8 cellular contexts compared by ENCODE assay signal in the genomic region with DNA sequence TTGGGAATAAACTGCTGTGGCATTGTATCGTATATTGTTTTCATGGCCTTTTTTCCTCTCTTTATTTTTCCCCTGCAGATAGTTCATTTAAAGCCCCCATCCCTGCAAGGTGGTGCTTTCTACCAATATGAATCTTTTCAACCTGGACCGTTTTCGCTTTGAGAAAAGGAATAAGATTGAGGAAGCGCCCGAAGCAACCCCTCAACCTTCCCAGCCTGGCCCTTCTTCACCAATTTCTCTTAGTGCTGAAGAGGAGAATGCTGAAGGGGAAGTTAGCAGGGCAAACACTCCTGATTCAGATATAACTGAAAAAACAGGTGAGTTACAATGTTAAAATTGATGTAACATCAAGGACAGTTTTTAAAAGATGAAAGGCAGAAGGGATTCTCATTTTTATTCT. TPM values are rescaled to one million over a fixed set of nuclear protein-coding genes. Genes with fewer than 3 reads are reported as not detected.
A peak's percentile ranks its signal among the peaks of the same experiment; 100 is the strongest.
DNase-seq lines count a peak whose midpoint lies in the region; ATAC-seq and TF ChIP-seq lines count a peak whose summit lies in the region.

No MANE protein-coding gene starts in this region.

- no peaks in the 10 kb centered on the region for H3K27me3 ChIP-seq in thoracic aorta (replicated peaks; ENCODE audit: insufficient read depth)

- H3K9me3 Mint-ChIP-seq in activated CD8-positive, alpha-beta memory T cell treated with anti-CD3 and anti-CD28 coated beads, Interleukin-2, amount 10 ng/mL, durations not matched to agents 7 days and 5 days (ENCODE audit: low read depth) = no peaks in the 10 kb centered on the region
- H3K9me3 Mint-ChIP-seq in activated T-helper 2 cell treated with anti-CD3 and anti-CD28 coated beads, Interferon-gamma antibody, Interleukin-2, Interleukin-4, amounts not matched to agents 10 μg/mL and 5 μg/mL and 100 μg/mL, durations not matched to agents 14 hours and 24 hours and 36 hours = no peaks in the 10 kb centered on the region
- H3K9me3 Mint-ChIP-seq in immature natural killer cell = no peaks in the 10 kb centered on the region

- H3K4me3 Mint-ChIP-seq in activated CD8-positive, alpha-beta memory T cell treated with anti-CD3 and anti-CD28 coated beads, Interleukin-2, amount 10 ng/mL, durations not matched to agents 7 days and 5 days = peak overlapping the region; percentile 83
- peak overlapping the region; percentile 96 for H3K4me3 Mint-ChIP-seq in activated T-helper 2 cell treated with anti-CD3 and anti-CD28 coated beads, Interferon-gamma antibody, Interleukin-2, Interleukin-4, amounts not matched to agents 10 μg/mL and 5 μg/mL and 100 μg/mL, durations not matched to agents 14 hours and 24 hours and 36 hours (ENCODE audit: low read depth)
- H3K4me3 Mint-ChIP-seq in immature natural killer cell = peak overlapping the region; percentile 96 to 100 (median 98)

- H3K36me3 Mint-ChIP-seq in activated CD8-positive, alpha-beta memory T cell treated with anti-CD3 and anti-CD28 coated beads, Interleukin-2, amount 10 ng/mL, durations not matched to agents 7 days and 5 days = peaks cover 31% of the 10 kb centered on the region
- peaks cover 47% of the 10 kb centered on the region for H3K36me3 Mint-ChIP-seq in activated T-helper 2 cell treated with anti-CD3 and anti-CD28 coated beads, Interferon-gamma antibody, Interleukin-2, Interleukin-4, amounts not matched to agents 10 μg/mL and 5 μg/mL and 100 μg/mL, durations not matched to agents 14 hours and 24 hours and 36 hours (ENCODE audit: low read depth)
- H3K36me3 Mint-ChIP-seq in immature natural killer cell = peaks cover 9 to 15% (median 10%) of the 10 kb centered on the region in 3 donors

- peak overlapping the region; percentile 99 for H3K27ac Mint-ChIP-seq in activated CD8-positive, alpha-beta memory T cell treated with anti-CD3 and anti-CD28 coated beads, Interleukin-2, amount 10 ng/mL, durations not matched to agents 7 days and 5 days
- H3K27ac Mint-ChIP-seq in activated T-helper 2 cell treated with anti-CD3 and anti-CD28 coated beads, Interferon-gamma antibody, Interleukin-2, Interleukin-4, amounts not matched to agents 10 μg/mL and 5 μg/mL and 100 μg/mL, durations not matched to agents 14 hours and 24 hours and 36 hours = peak overlapping the region; percentile 100
- peak overlapping the region; percentile 97 to 100 (median 98) for H3K27ac Mint-ChIP-seq in immature natural killer cell

- no peak for DNase-seq in activated CD8-positive, alpha-beta memory T cell treated with anti-CD3 and anti-CD28 coated beads, Interleukin-2, amount 10 ng/mL, durations not matched to agents 7 days and 5 days
- no peak for DNase-seq in activated CD8-positive, alpha-beta memory T cell treated with anti-CD3 and anti-CD28 coated beads, Interleukin-2, amount 50 U/mL, for 48 hours
- DNase-seq in activated T-helper 2 cell treated with anti-CD3 and anti-CD28 coated beads, Interferon-gamma antibody, Interleukin-2, Interleukin-4, amounts not matched to agents 10 μg/mL and 5 μg/mL and 100 μg/mL, durations not matched to agents 14 hours and 24 hours and 36 hours (ENCODE audit: low spot score) = no peak
- DNase-seq in immature natural killer cell (peak in 1 of 3 donors; percentile 3), thoracic aorta (ENCODE audit: low spot score) (no peak), GM10248 (ENCODE audit: extremely low spot score) (no peak), HuH-7.5 (ENCODE audit: low spot score) (no peak)

- intact Hi-C loops in activated T-helper 2 cell treated with anti-CD3 and anti-CD28 coated beads, Interferon-gamma antibody, Interleukin-2, Interleukin-4, amounts not matched to agents 10 μg/mL and 5 μg/mL and 100 μg/mL, durations not matched to agents 14 hours and 24 hours and 36 hours (cut with micrococcal nuclease) = loop anchor here (5.0 kb wide), 3 partner anchors 44 to 244 kb away; a partner anchor contains a TSS

- no peaks in the 10 kb centered on the region for H3K27me3 Mint-ChIP-seq in activated CD8-positive, alpha-beta memory T cell treated with anti-CD3 and anti-CD28 coated beads, Interleukin-2, amount 10 ng/mL, durations not matched to agents 7 days and 5 days
- H3K27me3 Mint-ChIP-seq in activated T-helper 2 cell treated with anti-CD3 and anti-CD28 coated beads, Interferon-gamma antibody, Interleukin-2, Interleukin-4, amounts not matched to agents 10 μg/mL and 5 μg/mL and 100 μg/mL, durations not matched to agents 14 hours and 24 hours and 36 hours (ENCODE audit: low read depth) = no peaks in the 10 kb centered on the region
- H3K27me3 Mint-ChIP-seq in immature natural killer cell (ENCODE audit: low read depth in 3 of 3) = peaks cover 10 to 16% (median 11%) of the 10 kb centered on the region in 3 donors

- TF ChIP-seq CTCF in thoracic aorta (IDR thresholded peaks at IDR 0.05) (no peak), GM10248 (IDR thresholded peaks at IDR 0.05; ENCODE audit: control extremely low read depth, extremely low read depth, low read depth, missing control alignments) (no peak)

- peak overlapping the region; percentile 94 to 96 for H3K27ac ChIP-seq in thoracic aorta

- POLR2A ChIA-PET in GM10248 (lab: Yijun Ruan, JAX) = no interaction called here

- no peaks in the 10 kb centered on the region for H3K9me3 ChIP-seq in thoracic aorta

- H3K4me3 ChIP-seq in thoracic aorta = peak overlapping the region; percentile 98

- H3K4me1 ChIP-seq in thoracic aorta (ENCODE audit: control insufficient read depth in 1 of 2, low read depth in 2 of 2) = peaks cover 10 to 17% of the 10 kb centered on the region in 2 donors

- peaks cover 35% of the 10 kb centered on the region for H3K4me1 Mint-ChIP-seq in activated CD8-positive, alpha-beta memory T cell treated with anti-CD3 and anti-CD28 coated beads, Interleukin-2, amount 10 ng/mL, durations not matched to agents 7 days and 5 days
- H3K4me1 Mint-ChIP-seq in activated T-helper 2 cell treated with anti-CD3 and anti-CD28 coated beads, Interferon-gamma antibody, Interleukin-2, Interleukin-4, amounts not matched to agents 10 μg/mL and 5 μg/mL and 100 μg/mL, durations not matched to agents 14 hours and 24 hours and 36 hours (ENCODE audit: low read depth) = peaks cover 29% of the 10 kb centered on the region
- H3K4me1 Mint-ChIP-seq in immature natural killer cell = peaks cover 35 to 56% of the 10 kb centered on the region in 2 donors

- ATAC-seq in activated CD8-positive, alpha-beta memory T cell treated with anti-CD3 and anti-CD28 coated beads, Interleukin-2, amount 10 ng/mL, durations not matched to agents 7 days and 5 days = no peak
- ATAC-seq in thoracic aorta (ENCODE audit: insufficient number of reproducible peaks, low FRiP score, low read depth) = no peak
- ATAC-seq in HG02798 (IDR thresholded peaks at IDR 0.05; ENCODE audit: poor library complexity, unreplicated experiment) = no peak

- CTCF ChIA-PET in activated CD8-positive, alpha-beta memory T cell treated with anti-CD3 and anti-CD28 coated beads, Interleukin-2, amount 10 ng/mL, durations not matched to agents 7 days and 5 days (lab: Charles Lee) = no interaction called here
- CTCF ChIA-PET in GM10248 (lab: Yijun Ruan, JAX) = interaction anchor here (1.8 kb wide), 1 partner anchor 95 kb away, joined by 4 read pairs; no protein-coding TSS in a partner anchor

- peaks cover 5% of the 10 kb centered on the region for H3K36me3 ChIP-seq in thoracic aorta

RNA-seq across cellular contexts. Expression of a gene that starts 0.6 kb away (rescaled TPM):
- total RNA-seq in activated CD8-positive, alpha-beta memory T cell treated with anti-CD3 and anti-CD28 coated beads, Interleukin-2, amount 10 ng/mL, durations not matched to agents 7 days and 5 days = 10 to 100 TPM; 27.5 to 33.2 TPM
- total RNA-seq in activated T-helper 2 cell treated with anti-CD3 and anti-CD28 coated beads, Interferon-gamma antibody, Interleukin-2, Interleukin-4, amounts not matched to agents 10 μg/mL and 5 μg/mL and 100 μg/mL, durations not matched to agents 14 hours and 24 hours and 36 hours = 38.9 and 41.8 TPM in 2 replicates
- 10 to 100 TPM; 10.3 to 13.6 (median 10.5) TPM for polyA plus RNA-seq in immature natural killer cell
- 10 to 100 TPM; 16.2 to 16.7 TPM for total RNA-seq in thoracic aorta
